In genomic region chr2:44168684-44169154, GRCh38 we compare ENCODE assay signal across 8 cellular contexts.
DNase-seq lines count a peak whose midpoint lies in the region; ATAC-seq lines count a peak whose summit lies in the region.

Gene PPM1B, plus strand, starts transcription at chr2:44168875. Its CDS starts 32,325 bp downstream, at chr2:44201200.

- H3K79me2 ChIP-seq in ACC112 (ENCODE audit: control insufficient read depth, insufficient read depth, low read length, unreplicated experiment): peaks cover 47% of the 10 kb centered on the region

- H3K9me3 ChIP-seq in muscle layer of colon (ENCODE audit: low read length): no peaks in the 10 kb centered on the region

- peak; percentile 100 for DNase-seq in activated CD4-positive, alpha-beta T cell treated with anti-CD3 and anti-CD28 coated beads, Interleukin-2, amount 50 U/mL, for 4 hours
- DNase-seq in ecto neural progenitor cell (ENCODE audit: low spot score) (peak; percentile 100), NCI-H748 treated with DMSO at 0.1 percent for 48 hours (lab: John Stamatoyannopoulos, UW) (no peak)
- peak; percentile 99 for DNase-seq in stimulated activated CD8-positive, alpha-beta memory T cell treated with anti-CD3 and anti-CD28 coated beads, Interleukin-7, amount 100 ng/mL, for 24 hours (ENCODE audit: low read depth)

- peak within 1 kb of the TSS; percentile 72 for H3K9ac ChIP-seq in muscle layer of colon (ENCODE audit: low read length)

- no peaks in the 10 kb centered on the region for H3K27me3 ChIP-seq in ACC112 (ENCODE audit: insufficient read depth, low read length)
- no peaks in the 10 kb centered on the region for H3K27me3 ChIP-seq in muscle layer of colon (ENCODE audit: control insufficient read depth in 1 of 2, insufficient read depth in 2 of 2, low read length in 2 of 2)

- H3K4me3 ChIP-seq in ACC112 (ENCODE audit: low read depth, low read length) (peak within 1 kb of the TSS; percentile 92), muscle layer of colon (ENCODE audit: low read depth in 1 of 2, low read length in 2 of 2) (peak within 1 kb of the TSS; percentile 76 to 97)

- H3K27ac ChIP-seq in ACC112 (ENCODE audit: low read depth, low read length) (peak within 1 kb of the TSS; percentile 90), muscle layer of colon (ENCODE audit: low read depth, low read length) (peak within 1 kb of the TSS; percentile 87)

- ATAC-seq in GM19438 (IDR thresholded peaks at IDR 0.05; ENCODE audit: low read depth, unreplicated experiment) (peak; percentile 67), HG03575 (IDR thresholded peaks at IDR 0.05; ENCODE audit: extremely low read depth, insufficient number of reproducible peaks, low FRiP score, unreplicated experiment) (peak; percentile 27)

- H3K4me1 ChIP-seq in ACC112 (ENCODE audit: control insufficient read depth, insufficient read depth, low read length, unreplicated experiment) (peaks cover 18% of the 10 kb centered on the region), muscle layer of colon (ENCODE audit: insufficient read depth, low read length) (peaks cover 11% of the 10 kb centered on the region)

- peak within 1 kb of the TSS; percentile 73 for H2AFZ ChIP-seq in ACC112 (ENCODE audit: low read length, unreplicated experiment)

- no peaks in the 10 kb centered on the region for H3K36me3 ChIP-seq in ACC112 (ENCODE audit: insufficient read depth, low read length)
- H3K36me3 ChIP-seq in muscle layer of colon (ENCODE audit: insufficient read depth, low read length): no peaks in the 10 kb centered on the region
